Comparison of ENCODE assay signal across 8 cellular contexts in genomic region chr12:122079038-122079531, GRCh38.
DNase-seq lines count a peak whose midpoint lies in the region.

No MANE protein-coding gene starts in this region.

- peak; percentile 50 for DNase-seq in NCI-H82 (lab: John Stamatoyannopoulos, UW)
- no peak for DNase-seq in NCI-H82 treated with DMSO at 0.1 percent for 48 hours (lab: John Stamatoyannopoulos, UW; ENCODE audit: unreplicated experiment)
- peak; percentile 48 for DNase-seq in NAMALWA (ENCODE audit: low spot score)
- peak; percentile 60 for DNase-seq in adipocyte (ENCODE audit: low read depth)
- peak; percentile 19 to 27 for DNase-seq in stimulated activated CD4-positive, alpha-beta T cell treated with anti-CD3 and anti-CD28 coated beads, Interleukin-2, amount 100 ng/mL, for 48 hours
- DNase-seq in NCI-H526 treated with DMSO at 0.1 percent for 48 hours (lab: John Stamatoyannopoulos, UW), result no peak
- DNase-seq in midbrain (lab: John Stamatoyannopoulos, UW), result no peak

- no peak overlapping the region for H3K27ac ChIP-seq in iPS-20b (ENCODE audit: low read length)

- H3K36me3 ChIP-seq in adipocyte (ENCODE audit: control insufficient read depth, insufficient read depth, low read length, severe bottlenecking), result peaks cover 5% of the 10 kb centered on the region
- H3K36me3 ChIP-seq in iPS-20b (ENCODE audit: insufficient read depth, low read depth, low read length), result no peaks in the 10 kb centered on the region

- H3K4me1 ChIP-seq in adipocyte (ENCODE audit: control insufficient read depth, insufficient read depth, low read length) (peaks cover 45% of the 10 kb centered on the region), iPS-20b (ENCODE audit: insufficient read depth, low read length) (peaks cover 12% of the 10 kb centered on the region)

- H3K9me3 ChIP-seq in adipocyte (ENCODE audit: control insufficient read depth, low read length) (no peaks in the 10 kb centered on the region), iPS-20b (ENCODE audit: insufficient read depth, low read depth, low read length) (no peaks in the 10 kb centered on the region)

- H3K9ac ChIP-seq in adipocyte (ENCODE audit: low read length), result peak overlapping the region; percentile 89
- H3K9ac ChIP-seq in iPS-20b (ENCODE audit: low read depth, low read length), result peak overlapping the region; percentile 73

- H3K4me3 ChIP-seq in adipocyte (ENCODE audit: low read length), result peak overlapping the region; percentile 94
- H3K4me3 ChIP-seq in iPS-20b (ENCODE audit: low read length), result peak overlapping the region; percentile 73

- no peaks in the 10 kb centered on the region for H3K27me3 ChIP-seq in adipocyte (replicated peaks; ENCODE audit: control insufficient read depth, insufficient read depth, low read length)
- H3K27me3 ChIP-seq in iPS-20b (ENCODE audit: insufficient read depth, low read length), result peaks cover 43% of the 10 kb centered on the region

Comparison
In these comparisons a context has a peak if more than half of its experiments do, and no peak if none do; other contexts are left out.
1. DNase-seq: peak in NCI-H82 (single experiment), NAMALWA (single experiment), adipocyte (single experiment) and stimulated activated CD4-positive, alpha-beta T cell treated with anti-CD3 and anti-CD28 coated beads, Interleukin-2, amount 100 ng/mL, for 48 hours (2 of 2); none in NCI-H82 treated with DMSO at 0.1 percent for 48 hours (single experiment), NCI-H526 treated with DMSO at 0.1 percent for 48 hours (single experiment) and midbrain (single experiment).